12 cellular contexts compared by ENCODE assay signal in the genomic region with DNA sequence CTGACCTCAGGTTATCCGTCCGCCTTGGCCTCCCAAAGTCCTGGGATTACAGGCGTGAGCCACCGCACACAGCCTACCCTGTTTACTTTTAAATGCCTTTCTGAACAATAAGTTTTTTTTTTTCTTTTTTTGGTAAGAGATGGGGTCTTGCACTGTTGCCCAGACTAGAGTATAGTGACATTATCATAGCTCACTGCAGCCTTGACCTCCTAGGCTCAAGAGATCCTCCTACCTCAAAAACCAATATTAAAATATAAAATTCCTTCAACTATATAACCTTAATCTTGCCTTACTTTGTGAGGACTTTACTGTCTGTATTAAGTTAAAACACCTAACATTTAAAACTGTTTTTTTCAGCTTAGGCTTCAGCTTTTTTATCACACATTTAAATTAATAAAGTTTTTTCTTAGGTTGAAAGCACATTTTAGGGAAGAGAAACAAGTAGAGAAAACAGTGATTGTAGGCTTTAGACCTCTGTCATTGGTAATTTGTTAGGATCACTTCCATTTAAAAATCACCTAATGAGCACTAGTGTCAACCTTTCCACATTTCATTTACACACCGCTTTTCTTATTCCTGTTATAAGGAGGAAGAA. TPM values are rescaled to one million over a fixed set of nuclear protein-coding genes. Genes with fewer than 3 reads are reported as not detected.
DNase-seq lines count a peak whose midpoint lies in the region; ATAC-seq and TF ChIP-seq lines count a peak whose summit lies in the region.
"Had no signal": no experiment of that assay in that cellular context is flagged by ENCODE, and none has a peak within 500 bp of the region (broad histone marks: within the 10 kb centered on the region; RNA-seq: fewer than 3 reads in every experiment).

No MANE protein-coding gene starts in this region.

- in situ Hi-C loops in gastrocnemius medialis (cut with MboI; ENCODE audit: low sequenced_read_pairs in 4 of 4) = loop anchor here in 2 of 4 donors (10.0 to 25.0 kb wide), 2 partner anchors 448 to 629 kb away; partner anchors contain the start of genes CCND3 (in 1 of the 2), KLHDC3 (in 1 of the 2) and MEA1 (in 1 of the 2)

- BruUV-seq in OCI-LY7 (replicated peaks; lab: Mats Ljungman, UMichigan) = no TSS peak

- H3K27me3 ChIP-seq in CD8-positive, alpha-beta memory T cell (ENCODE audit: insufficient read depth, low read length, poor library complexity, severe bottlenecking) = no peaks in the 10 kb centered on the region
- no peaks in the 10 kb centered on the region for H3K27me3 ChIP-seq in gastrocnemius medialis
- H3K27me3 ChIP-seq in aorta (ENCODE audit: control insufficient read depth in 1 of 2, insufficient read depth in 2 of 2, low read length in 1 of 2) = no peaks in the 10 kb centered on the region
- H3K27me3 ChIP-seq: sigmoid colon, testis had no signal

- H3K4me1 ChIP-seq in CD8-positive, alpha-beta memory T cell (ENCODE audit: insufficient read depth, low read length) = peaks cover 33% of the 10 kb centered on the region
- H3K4me1 ChIP-seq in OCI-LY7 (ENCODE audit: insufficient read depth, low read length, poor library complexity, severe bottlenecking) (peaks cover 36% of the 10 kb centered on the region), gastrocnemius medialis (peaks cover 38 to 43% of the 10 kb centered on the region in 2 donors), aorta (ENCODE audit: control insufficient read depth in 1 of 2, insufficient read depth in 2 of 2, low read length in 2 of 2) (peaks cover 0 to 2% of the 10 kb centered on the region in 2 donors)
- H3K4me1 ChIP-seq: testis had no signal

- peak overlapping the region; percentile 92 to 100 (median 98) for H3K4me3 Mint-ChIP-seq in CD8-positive, alpha-beta memory T cell
- H3K4me3 Mint-ChIP-seq in chondrocyte (ENCODE audit: unreplicated experiment) = no peak overlapping the region

- H3K4me1 Mint-ChIP-seq in CD8-positive, alpha-beta memory T cell = peaks cover 41 to 64% (median 57%) of the 10 kb centered on the region in 3 donors
- H3K4me1 Mint-ChIP-seq in chondrocyte (ENCODE audit: low read depth) = peaks cover 39% of the 10 kb centered on the region

- H3K9me3 Mint-ChIP-seq in CD8-positive, alpha-beta memory T cell = no peaks in the 10 kb centered on the region
- H3K9me3 Mint-ChIP-seq in chondrocyte (ENCODE audit: low read depth) = no peaks in the 10 kb centered on the region

- POLR2A ChIA-PET in CD8-positive, alpha-beta memory T cell (lab: Charles Lee) = no interaction called here
- POLR2A ChIA-PET in OCI-LY7 (lab: Charles Lee) = interaction anchor here (0.9 to 1.0 kb wide), 2 partner anchors 175 to 200 kb away, joined by 3 read pairs; no protein-coding TSS in a partner anchor

- H3K79me2 ChIP-seq in OCI-LY7 (ENCODE audit: insufficient read depth, low read depth, low read length) = peaks cover 76% of the 10 kb centered on the region

- peak overlapping the region; percentile 96 for H3K4me2 ChIP-seq in OCI-LY7 (ENCODE audit: low read length)

- intact Hi-C loops in OCI-LY7 (cut with micrococcal nuclease; ENCODE audit: unreplicated experiment) (loop anchor here (5.0 to 10.0 kb wide), 2 partner anchors 161 to 608 kb away; partner anchors contain the start of gene SRF), gastrocnemius medialis (cut with DNase I; ENCODE audit: low total_unique reads) (loop anchor here (10.0 kb wide), 1 partner anchor 642 kb away; the partner anchor contains the start of genes BYSL and MED20), aorta (cut with DNase I) (loop anchor here in 1 of 2 donors (10.0 kb wide), 1 partner anchor 782 kb away; the partner anchor contains the start of genes PRICKLE4 and TOMM6)

- H3K36me3 ChIP-seq in CD8-positive, alpha-beta memory T cell (ENCODE audit: insufficient read depth, low read length) = no peaks in the 10 kb centered on the region
- H3K36me3 ChIP-seq in OCI-LY7 (ENCODE audit: insufficient read depth, low read length) (peaks cover 22% of the 10 kb centered on the region), gastrocnemius medialis (no peaks in the 10 kb centered on the region), aorta (ENCODE audit: control insufficient read depth in 1 of 2, insufficient read depth in 2 of 2, low read length in 1 of 2) (no peaks in the 10 kb centered on the region)
- H3K36me3 ChIP-seq: sigmoid colon had no signal

- H3K27ac Mint-ChIP-seq in CD8-positive, alpha-beta memory T cell = peak overlapping the region; percentile 23 to 98 (median 74)
- peak overlapping the region; percentile 68 for H3K27ac Mint-ChIP-seq in chondrocyte (ENCODE audit: unreplicated experiment)

- WGBS in aorta, 2 donors = 77 to 87% methylated on average over 5 of the region's 5 CpGs

- TF ChIP-seq CTCF in OCI-LY7 (conservative IDR thresholded peaks at IDR 0.05; ENCODE audit: low read length) (no peak), chondrocyte (IDR thresholded peaks at IDR 0.05) (no peak), gastrocnemius medialis (IDR thresholded peaks at IDR 0.05 in 4 of 5, conservative IDR thresholded peaks at IDR 0.05 in 1 of 5) (no peak)

- H3K27ac ChIP-seq in CD8-positive, alpha-beta memory T cell (ENCODE audit: low read depth, low read length) = no peak overlapping the region
- H3K27ac ChIP-seq in OCI-LY7 (ENCODE audit: low read depth, low read length, poor library complexity, severe bottlenecking) (peak overlapping the region; percentile 10), gastrocnemius medialis (peak overlapping the region; percentile 16 to 97 (median 93)), aorta (ENCODE audit: low read depth in 1 of 2, low read length in 2 of 2) (no peak overlapping the region)

- peaks cover 0 to 33% (median 2%) of the 10 kb centered on the region in 3 donors for H3K36me3 Mint-ChIP-seq in CD8-positive, alpha-beta memory T cell
- no peaks in the 10 kb centered on the region for H3K36me3 Mint-ChIP-seq in chondrocyte (ENCODE audit: low read depth)

- no peak for ATAC-seq in gastrocnemius medialis
- ATAC-seq in HG02571 (IDR thresholded peaks at IDR 0.05; ENCODE audit: unreplicated experiment) = no peak
- no peak for ATAC-seq in aorta (ENCODE audit: low FRiP score)
- no peak for ATAC-seq in GM21529 (IDR thresholded peaks at IDR 0.05; ENCODE audit: unreplicated experiment)

- no peak overlapping the region for H3K4me3 ChIP-seq in CD8-positive, alpha-beta memory T cell (ENCODE audit: low read length)
- no peak overlapping the region for H3K4me3 ChIP-seq in OCI-LY7 (ENCODE audit: low read depth, low read length, poor library complexity, severe bottlenecking)
- H3K4me3 ChIP-seq in gastrocnemius medialis = no peak overlapping the region
- H3K4me3 ChIP-seq in aorta (ENCODE audit: low read length in 2 of 2) = no peak overlapping the region
- H3K4me3 ChIP-seq: testis had no signal

- TF ChIP-seq POLR2A in gastrocnemius medialis (IDR thresholded peaks at IDR 0.05) = no peak

- H2AFZ ChIP-seq in OCI-LY7 (ENCODE audit: low read length) = no peak overlapping the region

- DNase-seq in CD8-positive, alpha-beta memory T cell = no peak
- DNase-seq in OCI-LY7 (ENCODE audit: low spot score) (no peak), chondrocyte (ENCODE audit: low spot score) (no peak), gastrocnemius medialis (no peak), aorta (no peak)
- DNase-seq: anterior cingulate cortex, DMS79, foreskin fibroblast, sigmoid colon, testis had no signal

- no peaks in the 10 kb centered on the region for H3K9me2 ChIP-seq in OCI-LY7 (ENCODE audit: insufficient read depth, low read length)

- CTCF ChIA-PET in CD8-positive, alpha-beta memory T cell (lab: Charles Lee) = interaction anchor here (2.2 kb wide), 1 partner anchor 19 kb away, joined by 10 read pairs; no protein-coding TSS in a partner anchor
- CTCF ChIA-PET in OCI-LY7 (lab: Charles Lee; ENCODE audit: unreplicated experiment) = no interaction called here

- no peaks in the 10 kb centered on the region for H3K27me3 Mint-ChIP-seq in CD8-positive, alpha-beta memory T cell
- H3K27me3 Mint-ChIP-seq in chondrocyte (ENCODE audit: low read depth) = no peaks in the 10 kb centered on the region

- H4K20me1 ChIP-seq in OCI-LY7 (ENCODE audit: insufficient read depth, low read length) = peaks cover 7% of the 10 kb centered on the region; the same call in 1 of the 2 replicates

- H3K9me3 ChIP-seq in CD8-positive, alpha-beta memory T cell (ENCODE audit: low read length) = no peaks in the 10 kb centered on the region
- H3K9me3 ChIP-seq in OCI-LY7 (ENCODE audit: low read length) (peaks cover 10% of the 10 kb centered on the region; the same call in 1 of the 2 replicates), gastrocnemius medialis (no peaks in the 10 kb centered on the region), aorta (ENCODE audit: control insufficient read depth, low read length) (no peaks in the 10 kb centered on the region)
- H3K9me3 ChIP-seq: sigmoid colon, testis had no signal

RNA-seq across cellular contexts. Expression of gene UBR2, which starts 2.9 kb away (rescaled TPM):
- 10 to 100 TPM; 26.2 to 27.0 TPM for total RNA-seq in CD8-positive, alpha-beta memory T cell
- polyA plus RNA-seq in CD8-positive, alpha-beta memory T cell = 13.6 TPM
- total RNA-seq in OCI-LY7 (2014; rRNA removed; shearing (Covaris generic)) = 16.6 and 17.1 TPM in 2 replicates
- total RNA-seq in OCI-LY7 (2022) = 23.8 and 26.7 TPM in 2 replicates
- total RNA-seq in chondrocyte = 20.9 to 25.7 TPM (median 20.9 TPM) in 3 replicates
- total RNA-seq in gastrocnemius medialis = 10 to 100 TPM; 40.8 to 46.2 (median 44.7) TPM
- total RNA-seq in aorta = 10 to 100 TPM; 30.8 to 38.8 TPM
- 10 to 100 TPM in 1 of 2 donors, 1 to 10 TPM in 1; 6.5 to 14.0 TPM for polyA plus RNA-seq in aorta

Comparison
In these comparisons a context has a peak if more than half of its experiments do, and no peak if none do; other contexts are left out.
1. H3K27ac ChIP-seq: peak in OCI-LY7 (single experiment) and gastrocnemius medialis (4 of 4); none in CD8-positive, alpha-beta memory T cell (single experiment) and aorta (0 of 2).